ENCODE assay signal across 8 cellular contexts in the genomic region with DNA sequence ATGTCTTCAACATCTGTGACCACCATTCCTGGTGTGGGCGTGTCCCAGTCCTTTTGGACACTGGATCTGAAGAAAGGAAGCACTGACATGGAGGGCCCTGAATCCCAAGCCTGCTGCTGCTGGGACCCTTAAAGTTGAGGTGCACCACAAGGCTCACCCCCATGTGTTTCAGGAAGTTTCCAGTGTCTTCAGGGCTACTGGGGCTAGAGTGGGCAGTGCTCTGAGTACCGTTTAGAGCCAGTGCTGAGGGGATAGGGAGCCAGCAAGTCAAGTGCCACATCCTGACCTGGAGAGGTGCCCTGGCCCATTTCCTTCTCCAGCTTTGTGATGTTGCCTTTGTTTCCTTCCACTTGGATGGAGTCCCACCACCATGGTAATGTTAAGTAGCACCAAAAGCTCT. TPM values are rescaled to one million over a fixed set of nuclear protein-coding genes. Genes with fewer than 3 reads are reported as not detected.
DNase-seq lines count a peak whose midpoint lies in the region; ATAC-seq lines count a peak whose summit lies in the region.

No MANE protein-coding gene starts in this region.

- no peak for DNase-seq in stimulated activated naive CD8-positive, alpha-beta T cell treated with anti-CD3 and anti-CD28 coated beads, Interleukin-15, Interleukin-2, amounts not matched to agents 100 U/mL and 50 U/mL, for 24 hours
- no peak for DNase-seq in T-cell
- DNase-seq in mesenteric fat pad (ENCODE audit: low spot score) = peak; percentile 57
- no peak for DNase-seq in GOT3 (lab: John Stamatoyannopoulos, UW)
- DNase-seq in SHP77 (lab: John Stamatoyannopoulos, UW) = no peak
- no peak for DNase-seq in AML-193 (lab: John Stamatoyannopoulos, UW)

- peaks cover 38% of the 10 kb centered on the region for H3K4me1 Mint-ChIP-seq in stimulated activated naive CD8-positive, alpha-beta T cell treated with anti-CD3 and anti-CD28 coated beads, Interleukin-15, Interleukin-2, amounts not matched to agents 100 ng/mL and 50 ng/mL, for 24 hours (ENCODE audit: low read depth)
- H3K4me1 Mint-ChIP-seq in T-cell = peaks cover 39 to 44% (median 43%) of the 10 kb centered on the region in 3 donors

- H3K27ac Mint-ChIP-seq in stimulated activated naive CD8-positive, alpha-beta T cell treated with anti-CD3 and anti-CD28 coated beads, Interleukin-15, Interleukin-2, amounts not matched to agents 100 ng/mL and 50 ng/mL, for 24 hours = peak overlapping the region; percentile 97
- peak overlapping the region; percentile 96 to 97 for H3K27ac Mint-ChIP-seq in T-cell

- ATAC-seq in stimulated activated naive CD8-positive, alpha-beta T cell treated with anti-CD3 and anti-CD28 coated beads, Interleukin-15, Interleukin-2, amounts not matched to agents 100 U/mL and 50 U/mL, for 24 hours = no peak
- no peak for ATAC-seq in T-cell (replicated peaks in 1 of 4)
- no peak for ATAC-seq in GM18858 (IDR thresholded peaks at IDR 0.05; ENCODE audit: unreplicated experiment)

- no peak overlapping the region for H3K4me3 Mint-ChIP-seq in stimulated activated naive CD8-positive, alpha-beta T cell treated with anti-CD3 and anti-CD28 coated beads, Interleukin-15, Interleukin-2, amounts not matched to agents 100 ng/mL and 50 ng/mL, for 24 hours
- peak overlapping the region in 2 of 3 donors; percentile 86 to 90 for H3K4me3 Mint-ChIP-seq in T-cell

- H3K36me3 Mint-ChIP-seq in stimulated activated naive CD8-positive, alpha-beta T cell treated with anti-CD3 and anti-CD28 coated beads, Interleukin-15, Interleukin-2, amounts not matched to agents 100 ng/mL and 50 ng/mL, for 24 hours (ENCODE audit: low read depth) = peaks cover 31% of the 10 kb centered on the region
- H3K36me3 Mint-ChIP-seq in T-cell = peaks cover 25% of the 10 kb centered on the region

- no peaks in the 10 kb centered on the region for H3K27me3 Mint-ChIP-seq in stimulated activated naive CD8-positive, alpha-beta T cell treated with anti-CD3 and anti-CD28 coated beads, Interleukin-15, Interleukin-2, amounts not matched to agents 100 ng/mL and 50 ng/mL, for 24 hours
- H3K27me3 Mint-ChIP-seq in T-cell = no peaks in the 10 kb centered on the region

- no peaks in the 10 kb centered on the region for H3K9me3 Mint-ChIP-seq in stimulated activated naive CD8-positive, alpha-beta T cell treated with anti-CD3 and anti-CD28 coated beads, Interleukin-15, Interleukin-2, amounts not matched to agents 100 ng/mL and 50 ng/mL, for 24 hours
- no peaks in the 10 kb centered on the region for H3K9me3 Mint-ChIP-seq in T-cell

- CTCF ChIA-PET in T-cell (lab: Charles Lee) = interaction anchor here (0.6 to 6.4 kb wide), 9 partner anchors 13 to 154 kb away, joined by 3 to 37 read pairs (median 5); no protein-coding TSS in a partner anchor

- POLR2A ChIA-PET in T-cell (lab: Charles Lee) = no interaction called here

RNA-seq across cellular contexts. Expression of a gene that starts 0.7 kb away (rescaled TPM):
- total RNA-seq in T-cell (100 to 1,000 TPM; 221 to 311 (median 298) TPM), mesenteric fat pad (7.8 TPM)

RNA-seq across cellular contexts. Expression of a gene that starts 37.4 kb away (rescaled TPM):
- total RNA-seq in T-cell = 10 to 100 TPM; 72.7 to 91.3 (median 84.8) TPM
- total RNA-seq in mesenteric fat pad = 24.5 TPM

RNA-seq across cellular contexts. Expression of a gene that starts 45.4 kb away (rescaled TPM):
- 10 to 100 TPM; 36.8 to 41.3 (median 37.9) TPM for total RNA-seq in T-cell
- total RNA-seq in mesenteric fat pad = 17.5 TPM

Comparison
In these comparisons a context has a peak if more than half of its experiments do, and no peak if none do; other contexts are left out.
1. RNA of a gene that starts 0.7 kb away (total RNA-seq): 221 to 311 TPM in T-cell; 7.8 TPM in mesenteric fat pad (single experiment); every median in the first group is over 10 times any median in the second.